8 cellular contexts compared by ENCODE assay signal in the genomic region with DNA sequence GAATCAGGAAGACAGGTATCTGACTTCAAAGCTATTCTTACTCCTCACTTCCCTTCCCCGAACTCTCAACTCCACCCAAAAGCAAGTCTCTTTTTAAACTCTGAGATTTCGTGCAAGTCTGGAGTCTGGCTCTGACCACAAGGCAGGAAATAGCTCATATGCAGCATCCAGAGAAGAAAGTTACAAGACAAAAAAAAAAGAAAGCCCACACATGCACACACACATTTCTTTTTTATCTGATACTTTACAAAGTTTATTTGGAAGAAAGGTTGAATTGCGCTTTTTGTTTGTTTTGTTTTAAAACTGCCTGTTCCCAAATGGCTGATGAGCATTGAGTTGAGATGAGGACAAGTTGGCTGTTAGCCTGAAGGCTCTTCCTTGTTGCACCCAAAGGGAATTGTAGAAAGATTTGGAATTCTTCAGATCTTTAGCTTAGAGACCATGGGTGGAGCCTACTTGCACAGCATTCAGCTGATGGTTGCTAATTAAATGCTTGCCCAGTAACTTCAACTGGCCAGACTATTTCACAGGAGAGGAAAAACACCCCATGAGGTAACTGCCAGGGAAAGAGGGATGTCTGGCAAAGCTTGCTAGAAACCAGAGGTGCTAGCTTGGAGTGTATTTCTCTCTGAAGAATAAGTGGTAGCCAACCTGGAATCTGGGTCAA.
A peak's percentile ranks its signal among the peaks of the same experiment; 100 is the strongest.
DNase-seq lines count a peak whose midpoint lies in the region; ATAC-seq and TF ChIP-seq lines count a peak whose summit lies in the region.

No MANE protein-coding gene starts in this region.

- TF ChIP-seq CTCF in choroid plexus epithelial cell (conservative IDR thresholded peaks at IDR 0.05; ENCODE audit: low read depth, low read length) (no peak), ovary (IDR thresholded peaks at IDR 0.05) (no peak)

- TF ChIP-seq EP300 in ovary (IDR thresholded peaks at IDR 0.05) = no peak

- H3K27me3 ChIP-seq in ovary = no peaks in the 10 kb centered on the region

- TF ChIP-seq POLR2A in ovary (IDR thresholded peaks at IDR 0.05) = no peak

- ATAC-seq in GM18520 (IDR thresholded peaks at IDR 0.05; ENCODE audit: unreplicated experiment) (peak; percentile 85), HG02610 (IDR thresholded peaks at IDR 0.05; ENCODE audit: unreplicated experiment) (peak; percentile 100), sciatic nerve (peak; percentile 92)

- intact Hi-C loops in sciatic nerve (cut with DNase I) = no loop called here
- intact Hi-C loops in ovary (cut with DNase I) = no loop called here

- H3K4me3 ChIP-seq in choroid plexus epithelial cell (ENCODE audit: low read depth, low read length) (no peak overlapping the region), ovary (no peak overlapping the region)

- H3K4me1 ChIP-seq in ovary (ENCODE audit: insufficient read depth) = peaks cover 3% of the 10 kb centered on the region

- no peaks in the 10 kb centered on the region for H3K36me3 ChIP-seq in ovary

- no peaks in the 10 kb centered on the region for H3K9me3 ChIP-seq in ovary

- DNase-seq in OCI-M1 (lab: John Stamatoyannopoulos, UW) = peak; percentile 4
- peak; percentile 56 for DNase-seq in choroid plexus epithelial cell (ENCODE audit: low read depth)
- DNase-seq in sciatic nerve (ENCODE audit: low spot score) = no peak
- DNase-seq in NCI-H1417 (lab: John Stamatoyannopoulos, UW) = no peak
- DNase-seq in SIG-M5 treated with dmso at 0.1 percent for 504 hours (lab: John Stamatoyannopoulos, UW; ENCODE audit: unreplicated experiment) = no peak
- DNase-seq in ovary = no peak

- H3K27ac ChIP-seq in ovary = no peak overlapping the region

- WGBS in ovary, 3 donors = 3 to 7% (median 3%) methylated on average over 3 of the region's 3 CpGs

Comparison
In these comparisons a context has a peak if more than half of its experiments do, and no peak if none do; other contexts are left out.
1. DNase-seq: peak in OCI-M1 (single experiment) and choroid plexus epithelial cell (single experiment); none in sciatic nerve (single experiment), NCI-H1417 (0 of 3), SIG-M5 treated with dmso at 0.1 percent for 504 hours (single experiment) and ovary (0 of 5).
2. Peak in every context shown above with its lines, with median percentiles within 50 percentile points of each other: ATAC-seq.